ENCODE assay signal across 1 cellular context in the genomic region with DNA sequence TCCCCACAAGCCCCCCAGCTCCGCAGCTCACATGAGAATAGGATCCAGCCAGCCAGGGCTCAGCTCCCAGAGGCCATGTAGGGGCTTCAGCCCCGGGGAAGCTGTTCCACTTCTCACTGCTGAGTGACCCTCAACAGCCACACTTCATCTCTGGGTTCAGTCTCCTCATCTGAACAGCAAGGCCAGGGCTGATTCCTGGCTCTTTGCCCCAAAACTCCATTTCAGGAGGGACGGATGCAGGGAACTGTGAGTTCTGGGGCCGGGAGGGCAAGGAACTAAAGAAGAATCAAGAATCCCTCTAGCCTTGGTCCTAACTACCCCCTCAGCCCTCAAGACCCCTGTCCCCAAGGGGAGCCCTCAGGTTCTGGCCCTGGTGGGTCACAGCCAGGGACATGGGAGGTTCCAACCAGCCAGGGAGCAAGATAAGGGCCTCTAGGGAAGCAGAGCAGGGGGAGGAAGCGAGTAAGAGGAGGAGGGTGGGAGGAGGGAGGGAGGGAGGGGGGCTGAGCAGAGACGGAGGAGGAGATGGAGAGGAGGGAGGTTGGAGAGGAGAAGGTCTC.
TF ChIP-seq lines count a peak whose summit lies in the region.

No MANE protein-coding gene starts in this region.

TF ChIP-seq in IMR-90, 13 proteins besides CTCF, POLR2A, EP300 and RAD21:
- TF ChIP-seq CEBPB (IDR thresholded peaks at IDR 0.05; ENCODE audit: low read depth, low read length) = no peak
